10 cellular contexts compared by ENCODE assay signal in the genomic region with DNA sequence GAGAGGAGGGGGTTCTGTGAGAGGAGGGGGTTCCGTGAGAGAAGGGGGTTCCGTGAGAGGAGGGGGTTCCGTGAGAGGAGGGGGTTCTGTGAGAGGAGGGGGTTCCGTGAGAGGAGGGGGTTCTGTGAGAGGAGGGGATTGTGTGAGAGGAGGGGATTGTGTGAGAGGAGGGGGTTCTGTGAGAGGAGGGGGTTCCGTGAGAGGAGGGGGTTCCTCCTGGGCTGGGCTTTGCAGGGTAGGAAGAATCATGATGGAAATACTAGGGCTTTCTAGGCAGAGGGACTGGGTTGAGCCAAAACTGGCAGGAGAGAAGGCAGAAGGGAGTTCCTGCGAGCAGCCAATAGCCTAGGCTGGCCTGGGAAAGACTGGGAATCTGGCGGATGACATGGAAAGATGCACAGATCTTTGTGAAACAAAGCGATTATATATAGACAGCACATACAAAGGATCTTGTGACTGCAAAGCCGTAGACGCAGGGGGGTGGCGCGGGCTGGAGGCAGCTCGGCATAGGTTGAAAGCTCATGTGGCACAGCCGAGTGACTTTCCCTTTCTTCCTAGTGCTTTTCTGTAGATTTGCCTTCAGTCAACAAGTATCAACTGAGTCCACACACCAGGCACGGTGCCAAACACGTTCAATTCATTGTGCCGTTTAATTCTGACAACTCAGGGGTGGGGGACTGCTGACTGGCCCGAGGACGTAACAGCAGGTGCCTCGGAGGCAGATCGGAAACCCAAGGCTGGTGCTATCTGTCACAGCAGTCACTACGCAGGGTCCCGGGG. TPM values are rescaled to one million over a fixed set of nuclear protein-coding genes. Genes with fewer than 3 reads are reported as not detected.
DNase-seq lines count a peak whose midpoint lies in the region; ATAC-seq and TF ChIP-seq lines count a peak whose summit lies in the region.
"Had no signal": no experiment of that assay in that cellular context is flagged by ENCODE, and none has a peak within 500 bp of the region (broad histone marks: within the 10 kb centered on the region; RNA-seq: fewer than 3 reads in every experiment).

No MANE protein-coding gene starts in this region.

- H3K4me1 Mint-ChIP-seq in activated T-helper 1 cell treated with anti-CD3 and anti-CD28 coated beads, Interleukin-12 subunit alpha, Interleukin-12 subunit beta, Interleukin-2, Interleukin-4 antibody, amounts not matched to agents 30 ng/mL and 10 ng/mL and 1 ng/mL, durations not matched to agents 14 hours and 24 hours and 36 hours (ENCODE audit: low read depth) = peaks cover 5% of the 10 kb centered on the region
- H3K4me1 Mint-ChIP-seq in activated CD4-positive, alpha-beta T cell treated with anti-CD3 and anti-CD28 coated beads for 36 hours = peaks cover 11% of the 10 kb centered on the region
- peaks cover 14% of the 10 kb centered on the region for H3K4me1 Mint-ChIP-seq in activated CD8-positive, alpha-beta memory T cell treated with anti-CD3 and anti-CD28 coated beads, Interleukin-2, amount 10 ng/mL, durations not matched to agents 7 days and 5 days

- no peaks in the 10 kb centered on the region for H3K27me3 ChIP-seq in right lobe of liver

- no peaks in the 10 kb centered on the region for H3K9me3 ChIP-seq in right lobe of liver
- H3K9me3 ChIP-seq: SK-N-SH had no signal

- no peaks in the 10 kb centered on the region for H3K9me3 Mint-ChIP-seq in activated T-helper 1 cell treated with anti-CD3 and anti-CD28 coated beads, Interleukin-12 subunit alpha, Interleukin-12 subunit beta, Interleukin-2, Interleukin-4 antibody, amounts not matched to agents 30 ng/mL and 10 ng/mL and 1 ng/mL, durations not matched to agents 14 hours and 24 hours and 36 hours
- H3K9me3 Mint-ChIP-seq in activated CD4-positive, alpha-beta T cell treated with anti-CD3 and anti-CD28 coated beads for 36 hours (ENCODE audit: low read depth) = no peaks in the 10 kb centered on the region
- H3K9me3 Mint-ChIP-seq in activated CD8-positive, alpha-beta memory T cell treated with anti-CD3 and anti-CD28 coated beads, Interleukin-2, amount 10 ng/mL, durations not matched to agents 7 days and 5 days (ENCODE audit: low read depth) = no peaks in the 10 kb centered on the region
- H3K9me3 Mint-ChIP-seq: activated naive CD4-positive, alpha-beta T cell treated with anti-CD3 and anti-CD28 coated beads, Interleukin-2, amount 50 U/mL, for 72 hours had no signal

- H3K4me3 Mint-ChIP-seq in activated T-helper 1 cell treated with anti-CD3 and anti-CD28 coated beads, Interleukin-12 subunit alpha, Interleukin-12 subunit beta, Interleukin-2, Interleukin-4 antibody, amounts not matched to agents 30 ng/mL and 10 ng/mL and 1 ng/mL, durations not matched to agents 14 hours and 24 hours and 36 hours = no peak overlapping the region
- no peak overlapping the region for H3K4me3 Mint-ChIP-seq in activated CD4-positive, alpha-beta T cell treated with anti-CD3 and anti-CD28 coated beads for 36 hours
- H3K4me3 Mint-ChIP-seq in activated CD8-positive, alpha-beta memory T cell treated with anti-CD3 and anti-CD28 coated beads, Interleukin-2, amount 10 ng/mL, durations not matched to agents 7 days and 5 days = no peak overlapping the region

- peak overlapping the region; percentile 1 for H3K27ac Mint-ChIP-seq in activated T-helper 1 cell treated with anti-CD3 and anti-CD28 coated beads, Interleukin-12 subunit alpha, Interleukin-12 subunit beta, Interleukin-2, Interleukin-4 antibody, amounts not matched to agents 30 ng/mL and 10 ng/mL and 1 ng/mL, durations not matched to agents 14 hours and 24 hours and 36 hours
- H3K27ac Mint-ChIP-seq in activated CD4-positive, alpha-beta T cell treated with anti-CD3 and anti-CD28 coated beads for 36 hours = no peak overlapping the region
- H3K27ac Mint-ChIP-seq in activated CD8-positive, alpha-beta memory T cell treated with anti-CD3 and anti-CD28 coated beads, Interleukin-2, amount 10 ng/mL, durations not matched to agents 7 days and 5 days = no peak overlapping the region

- ATAC-seq in right lobe of liver (peak; percentile 8 to 28 (median 18)), HG02840 (IDR thresholded peaks at IDR 0.05; ENCODE audit: low FRiP score, unreplicated experiment) (no peak)
- ATAC-seq in activated CD4-positive, alpha-beta T cell treated with anti-CD3 and anti-CD28 coated beads for 36 hours = no peak
- no peak for ATAC-seq in activated CD8-positive, alpha-beta memory T cell treated with anti-CD3 and anti-CD28 coated beads, Interleukin-2, amount 10 ng/mL, durations not matched to agents 7 days and 5 days
- ATAC-seq: activated naive CD4-positive, alpha-beta T cell treated with anti-CD3 and anti-CD28 coated beads, Interleukin-2, amount 50 U/mL, for 72 hours had no signal

- no peak for TF ChIP-seq POLR2A in right lobe of liver (IDR thresholded peaks at IDR 0.05)

- peak overlapping the region; percentile 53 for H3K27ac ChIP-seq in 22Rv1
- peak overlapping the region in 2 of 3 donors; percentile 41 to 71 for H3K27ac ChIP-seq in right lobe of liver

- DNase-seq in NCI-H1105 (lab: John Stamatoyannopoulos, UW) = peak; percentile 52
- DNase-seq in activated T-helper 1 cell treated with anti-CD3 and anti-CD28 coated beads, Interleukin-12 subunit alpha, Interleukin-12 subunit beta, Interleukin-2, Interleukin-4 antibody, amounts not matched to agents 30 ng/mL and 10 ng/mL and 1 ng/mL, durations not matched to agents 14 hours and 24 hours and 36 hours (ENCODE audit: low spot score) = no peak
- DNase-seq in right lobe of liver = no peak
- DNase-seq in ecto neural progenitor cell (ENCODE audit: low spot score) = no peak
- DNase-seq in activated CD4-positive, alpha-beta T cell treated with anti-CD3 and anti-CD28 coated beads for 36 hours = no peak
- no peak for DNase-seq in activated CD8-positive, alpha-beta memory T cell treated with anti-CD3 and anti-CD28 coated beads, Interleukin-2, amount 10 ng/mL, durations not matched to agents 7 days and 5 days
- DNase-seq: SK-N-SH had no signal

- intact Hi-C loops in activated T-helper 1 cell treated with anti-CD3 and anti-CD28 coated beads, Interleukin-12 subunit alpha, Interleukin-12 subunit beta, Interleukin-2, Interleukin-4 antibody, amounts not matched to agents 30 ng/mL and 10 ng/mL and 1 ng/mL, durations not matched to agents 14 hours and 24 hours and 36 hours (cut with micrococcal nuclease) = no loop called here
- intact Hi-C loops in right lobe of liver (cut with DNase I) = no loop called here
- intact Hi-C loops in activated CD4-positive, alpha-beta T cell treated with anti-CD3 and anti-CD28 coated beads for 36 hours (cut with DNase I, micrococcal nuclease) = no loop called here

- peaks cover 0 to 49% (median 23%) of the 10 kb centered on the region in 4 donors for H3K4me1 ChIP-seq in right lobe of liver

- H3K4me3 ChIP-seq in right lobe of liver = no peak overlapping the region

- CTCF ChIA-PET in activated CD4-positive, alpha-beta T cell treated with anti-CD3 and anti-CD28 coated beads for 36 hours (lab: Charles Lee) = no interaction called here
- CTCF ChIA-PET in activated CD8-positive, alpha-beta memory T cell treated with anti-CD3 and anti-CD28 coated beads, Interleukin-2, amount 10 ng/mL, durations not matched to agents 7 days and 5 days (lab: Charles Lee) = interaction anchor here (0.6 kb wide), 1 partner anchor 43 kb away, joined by 3 read pairs; no protein-coding TSS in a partner anchor

- POLR2A ChIA-PET in activated CD4-positive, alpha-beta T cell treated with anti-CD3 and anti-CD28 coated beads for 36 hours (lab: Charles Lee) = interaction anchor here (0.5 kb wide), 1 partner anchor 13 kb away, joined by 3 read pairs; no protein-coding TSS in a partner anchor

- H3K36me3 ChIP-seq in right lobe of liver = peaks cover 0 to 10% (median 3%) of the 10 kb centered on the region in 4 donors

- 45% methylated on average over 18 of the region's 23 CpGs for WGBS in right lobe of liver (ENCODE audit: insufficient coverage, low coverage, low lambda C conversion rate, missing lambda C conversion rate)

- H3K27me3 Mint-ChIP-seq in activated T-helper 1 cell treated with anti-CD3 and anti-CD28 coated beads, Interleukin-12 subunit alpha, Interleukin-12 subunit beta, Interleukin-2, Interleukin-4 antibody, amounts not matched to agents 30 ng/mL and 10 ng/mL and 1 ng/mL, durations not matched to agents 14 hours and 24 hours and 36 hours (ENCODE audit: insufficient read depth) = no peaks in the 10 kb centered on the region
- no peaks in the 10 kb centered on the region for H3K27me3 Mint-ChIP-seq in activated CD4-positive, alpha-beta T cell treated with anti-CD3 and anti-CD28 coated beads for 36 hours
- H3K27me3 Mint-ChIP-seq in activated CD8-positive, alpha-beta memory T cell treated with anti-CD3 and anti-CD28 coated beads, Interleukin-2, amount 10 ng/mL, durations not matched to agents 7 days and 5 days = no peaks in the 10 kb centered on the region

- TF ChIP-seq CTCF in 22Rv1 (IDR thresholded peaks at IDR 0.05) = no peak
- no peak for TF ChIP-seq CTCF in right lobe of liver (IDR thresholded peaks at IDR 0.05)

- peaks cover 2% of the 10 kb centered on the region for H3K36me3 Mint-ChIP-seq in activated T-helper 1 cell treated with anti-CD3 and anti-CD28 coated beads, Interleukin-12 subunit alpha, Interleukin-12 subunit beta, Interleukin-2, Interleukin-4 antibody, amounts not matched to agents 30 ng/mL and 10 ng/mL and 1 ng/mL, durations not matched to agents 14 hours and 24 hours and 36 hours (ENCODE audit: low read depth)
- H3K36me3 Mint-ChIP-seq in activated CD4-positive, alpha-beta T cell treated with anti-CD3 and anti-CD28 coated beads for 36 hours (ENCODE audit: low read depth) = peaks cover 5% of the 10 kb centered on the region
- no peaks in the 10 kb centered on the region for H3K36me3 Mint-ChIP-seq in activated CD8-positive, alpha-beta memory T cell treated with anti-CD3 and anti-CD28 coated beads, Interleukin-2, amount 10 ng/mL, durations not matched to agents 7 days and 5 days
- H3K36me3 Mint-ChIP-seq: activated naive CD4-positive, alpha-beta T cell treated with anti-CD3 and anti-CD28 coated beads, Interleukin-2, amount 50 U/mL, for 72 hours had no signal

RNA-seq across cellular contexts. Expression of a gene that starts 6.3 kb away (rescaled TPM):
- total RNA-seq in activated T-helper 1 cell treated with anti-CD3 and anti-CD28 coated beads, Interleukin-12 subunit alpha, Interleukin-12 subunit beta, Interleukin-2, Interleukin-4 antibody, amounts not matched to agents 30 ng/mL and 10 ng/mL and 1 ng/mL, durations not matched to agents 14 hours and 24 hours and 36 hours = 91.5 and 106 TPM in 2 replicates
- total RNA-seq in right lobe of liver = 10 to 100 TPM; 27.9 to 45.9 (median 32.8) TPM
- 10 to 100 TPM; 62.8 to 67.8 TPM for total RNA-seq in activated CD4-positive, alpha-beta T cell treated with anti-CD3 and anti-CD28 coated beads for 36 hours
- total RNA-seq in activated CD8-positive, alpha-beta memory T cell treated with anti-CD3 and anti-CD28 coated beads, Interleukin-2, amount 10 ng/mL, durations not matched to agents 7 days and 5 days = 10 to 100 TPM; 47.5 to 49.4 TPM

RNA-seq across cellular contexts. Expression of a gene that starts 26.8 kb away (rescaled TPM):
- 0.18 TPM in 1 of 2 replicates, not detected in the other for total RNA-seq in activated T-helper 1 cell treated with anti-CD3 and anti-CD28 coated beads, Interleukin-12 subunit alpha, Interleukin-12 subunit beta, Interleukin-2, Interleukin-4 antibody, amounts not matched to agents 30 ng/mL and 10 ng/mL and 1 ng/mL, durations not matched to agents 14 hours and 24 hours and 36 hours
- 10 to 100 TPM; 13.5 to 22.9 (median 16.8) TPM for total RNA-seq in right lobe of liver
- total RNA-seq in activated CD4-positive, alpha-beta T cell treated with anti-CD3 and anti-CD28 coated beads for 36 hours = not detected
- not detected for total RNA-seq in activated CD8-positive, alpha-beta memory T cell treated with anti-CD3 and anti-CD28 coated beads, Interleukin-2, amount 10 ng/mL, durations not matched to agents 7 days and 5 days
- total RNA-seq: activated naive CD4-positive, alpha-beta T cell treated with anti-CD3 and anti-CD28 coated beads, Interleukin-2, amount 50 U/mL, for 72 hours had no signal

RNA-seq across cellular contexts. Expression of a gene that starts 29.0 kb away (rescaled TPM):
- 0.54 TPM in 2 replicates for total RNA-seq in activated T-helper 1 cell treated with anti-CD3 and anti-CD28 coated beads, Interleukin-12 subunit alpha, Interleukin-12 subunit beta, Interleukin-2, Interleukin-4 antibody, amounts not matched to agents 30 ng/mL and 10 ng/mL and 1 ng/mL, durations not matched to agents 14 hours and 24 hours and 36 hours
- 1 to 10 TPM in 5 of 6 experiments, under 1 TPM in 1; 0.79 to 2.6 (median 1.4) TPM for total RNA-seq in right lobe of liver
- under 1 TPM; 0.27 to 0.30 TPM for total RNA-seq in activated CD4-positive, alpha-beta T cell treated with anti-CD3 and anti-CD28 coated beads for 36 hours
- under 1 TPM; 0.55 to 0.63 TPM for total RNA-seq in activated CD8-positive, alpha-beta memory T cell treated with anti-CD3 and anti-CD28 coated beads, Interleukin-2, amount 10 ng/mL, durations not matched to agents 7 days and 5 days

Comparison
In these comparisons a context has a peak if more than half of its experiments do, and no peak if none do; other contexts are left out.
1. ATAC-seq: peak in right lobe of liver (4 of 4); none in HG02840 (single experiment), activated CD4-positive, alpha-beta T cell treated with anti-CD3 and anti-CD28 coated beads for 36 hours (single experiment) and activated CD8-positive, alpha-beta memory T cell treated with anti-CD3 and anti-CD28 coated beads, Interleukin-2, amount 10 ng/mL, durations not matched to agents 7 days and 5 days (single experiment).
2. RNA of a gene that starts 26.8 kb away (total RNA-seq): 13.5 to 22.9 TPM in right lobe of liver; 0.18 TPM in activated T-helper 1 cell treated with anti-CD3 and anti-CD28 coated beads, Interleukin-12 subunit alpha, Interleukin-12 subunit beta, Interleukin-2, Interleukin-4 antibody, amounts not matched to agents 30 ng/mL and 10 ng/mL and 1 ng/mL, durations not matched to agents 14 hours and 24 hours and 36 hours, not detected in activated CD8-positive, alpha-beta memory T cell treated with anti-CD3 and anti-CD28 coated beads, Interleukin-2, amount 10 ng/mL, durations not matched to agents 7 days and 5 days and not detected in activated CD4-positive, alpha-beta T cell treated with anti-CD3 and anti-CD28 coated beads for 36 hours; every median in the first group is over 10 times any median in the second.